8 cellular contexts compared by ENCODE assay signal in genomic region chr9:124869466-124869985, GRCh38. TPM values are rescaled to one million over a fixed set of nuclear protein-coding genes. Genes with fewer than 3 reads are reported as not detected.
DNase-seq lines count a peak whose midpoint lies in the region; FAIRE-seq and TF ChIP-seq lines count a peak whose summit lies in the region.

No MANE protein-coding gene starts in this region.

- H3K9me3 Mint-ChIP-seq in CD4-positive, alpha-beta memory T cell = peaks cover 0 to 2% (median 0%) of the 10 kb centered on the region in 8 donors
- H3K9me3 Mint-ChIP-seq in astrocyte (ENCODE audit: unreplicated experiment) = no peaks in the 10 kb centered on the region

- peak overlapping the region; percentile 50 to 58 for H3K4me3 ChIP-seq in CD4-positive, alpha-beta memory T cell (ENCODE audit: low read length in 2 of 2)
- peak overlapping the region; percentile 96 for H3K4me3 ChIP-seq in H7 (ENCODE audit: insufficient read depth, low read depth, low read length)
- H3K4me3 ChIP-seq in astrocyte (ENCODE audit: insufficient read depth, low read depth, low read length) = peak overlapping the region; percentile 94

- peaks cover 54% of the 10 kb centered on the region for H3K4me1 ChIP-seq in CD4-positive, alpha-beta memory T cell (ENCODE audit: insufficient read depth, low read length)
- H3K4me1 ChIP-seq in astrocyte (ENCODE audit: insufficient read depth, low read length) = peaks cover 24% of the 10 kb centered on the region

- H3K36me3 Mint-ChIP-seq in CD4-positive, alpha-beta memory T cell = peaks cover 8 to 41% of the 10 kb centered on the region in 2 donors
- H3K36me3 Mint-ChIP-seq in astrocyte (ENCODE audit: low read depth, unreplicated experiment) = peaks cover 6% of the 10 kb centered on the region

- H3K27ac ChIP-seq in CD4-positive, alpha-beta memory T cell (ENCODE audit: low read depth, low read length) = peak overlapping the region; percentile 91
- peak overlapping the region; percentile 96 for H3K27ac ChIP-seq in astrocyte (ENCODE audit: low read depth, low read length)

- FAIRE-seq in astrocyte (lab: Jason Lieb, UNC) = no peak

- H4K20me1 ChIP-seq in astrocyte (ENCODE audit: insufficient read depth, low read length) = peaks cover 47% of the 10 kb centered on the region

- peak overlapping the region; percentile 89 to 96 (median 93) for H3K4me3 Mint-ChIP-seq in CD4-positive, alpha-beta memory T cell
- peak overlapping the region; percentile 90 for H3K4me3 Mint-ChIP-seq in astrocyte (ENCODE audit: unreplicated experiment)

- H3K4me1 Mint-ChIP-seq in CD4-positive, alpha-beta memory T cell = peaks cover 29 to 64% (median 46%) of the 10 kb centered on the region in 4 donors
- peaks cover 29% of the 10 kb centered on the region for H3K4me1 Mint-ChIP-seq in astrocyte (ENCODE audit: low read depth, unreplicated experiment)

- H3K27ac Mint-ChIP-seq in CD4-positive, alpha-beta memory T cell = peak overlapping the region; percentile 93 to 98 (median 95)
- peak overlapping the region; percentile 91 for H3K27ac Mint-ChIP-seq in astrocyte (ENCODE audit: unreplicated experiment)

- no peaks in the 10 kb centered on the region for H3K27me3 ChIP-seq in CD4-positive, alpha-beta memory T cell (ENCODE audit: insufficient read depth, low read length)
- H3K27me3 ChIP-seq in H7 (ENCODE audit: control insufficient read depth, insufficient read depth, low read length) = no peaks in the 10 kb centered on the region
- no peaks in the 10 kb centered on the region for H3K27me3 ChIP-seq in astrocyte (ENCODE audit: insufficient read depth, low read length)

- peaks cover 74% of the 10 kb centered on the region for H3K79me2 ChIP-seq in astrocyte (ENCODE audit: insufficient read depth, low read length)

- H3K9me3 ChIP-seq in CD4-positive, alpha-beta memory T cell (ENCODE audit: control insufficient read depth in 1 of 2, low read length in 2 of 2) = no peaks in the 10 kb centered on the region
- H3K9me3 ChIP-seq in astrocyte (ENCODE audit: insufficient read depth, low read depth, low read length) = no peaks in the 10 kb centered on the region

- CTCF ChIA-PET in CD4-positive, alpha-beta memory T cell (lab: Charles Lee; ENCODE audit: partially characterized antibody) = interaction anchor here (1.2 to 7.9 kb wide), 2 partner anchors 8 to 15 kb away, joined by 5 to 56 read pairs; partner anchors contain the start of genes RPL35 and WDR38

- peak overlapping the region; percentile 96 for H3K4me2 ChIP-seq in astrocyte (ENCODE audit: low read length)

- POLR2A ChIA-PET in CD4-positive, alpha-beta memory T cell (lab: Charles Lee; ENCODE audit: partially characterized antibody) = interaction anchor here (0.8 to 6.4 kb wide), 10 partner anchors 10 to 371 kb away, joined by 3 to 74 read pairs (median 6); partner anchors contain the start of genes ARPC5L, GOLGA1, HSPA5 and NR6A1

- peaks cover 15% of the 10 kb centered on the region for H3K36me3 ChIP-seq in CD4-positive, alpha-beta memory T cell (ENCODE audit: insufficient read depth, low read length)
- H3K36me3 ChIP-seq in H7 (replicated peaks; ENCODE audit: control insufficient read depth, insufficient read depth, low read length) (peaks cover 21% of the 10 kb centered on the region), astrocyte (ENCODE audit: insufficient read depth, low read length) (peaks cover 3% of the 10 kb centered on the region)

- TF ChIP-seq CTCF in astrocyte (IDR thresholded peaks at IDR 0.05; ENCODE audit: insufficient read depth, low read depth, low read length) = no peak

- H3K27me3 Mint-ChIP-seq in CD4-positive, alpha-beta memory T cell = no peaks in the 10 kb centered on the region
- H3K27me3 Mint-ChIP-seq in astrocyte (ENCODE audit: low read depth, unreplicated experiment) = no peaks in the 10 kb centered on the region

- peak overlapping the region; percentile 61 for H2AFZ ChIP-seq in astrocyte (ENCODE audit: low read depth, low read length)

- H3K9ac ChIP-seq in astrocyte (ENCODE audit: low read length) = peak overlapping the region; percentile 99

- peak in 4 of 5 donors; percentile 45 to 66 (median 48) for DNase-seq in CD4-positive, alpha-beta memory T cell
- peak; percentile 79 for DNase-seq in H7
- peak; percentile 41 for DNase-seq in OCI-M1 (lab: John Stamatoyannopoulos, UW)
- no peak for DNase-seq in astrocyte (ENCODE audit: low read depth)
- DNase-seq in iPS-NIHi11 (ENCODE audit: low spot score) = peak; percentile 59
- peak; percentile 54 for DNase-seq in stimulated activated CD4-positive, alpha-beta T cell treated with anti-CD3 and anti-CD28 coated beads, Interleukin-4, amount 100 ng/mL, for 1 hour
- DNase-seq in hypothalamus (lab: John Stamatoyannopoulos, UW) = no peak
- no peak for DNase-seq in cerebellar nuclear complex (lab: John Stamatoyannopoulos, UW)

- intact Hi-C loops in CD4-positive, alpha-beta memory T cell (cut with micrococcal nuclease) = loop anchor here (1.0 kb wide), 2 partner anchors 8 to 72 kb away; partner anchors contain the start of genes GOLGA1 and RPL35

RNA-seq across cellular contexts. Expression of gene ARPC5L, which starts 7.6 kb away (rescaled TPM):
- 10 to 100 TPM; 26.8 to 31.4 TPM for total RNA-seq in CD4-positive, alpha-beta memory T cell
- 10 to 100 TPM; 60.8 to 66.0 TPM for polyA plus RNA-seq in CD4-positive, alpha-beta memory T cell
- 34.5 and 42.4 TPM in 2 replicates for total RNA-seq in H7 (2014; rRNA removed; shearing (Covaris generic))
- 56.0 and 57.0 TPM in 2 replicates for total RNA-seq in astrocyte

RNA-seq across cellular contexts. Expression of gene RPL35, which starts 7.8 kb away (rescaled TPM):
- 1,000 to 10,000 TPM; 1,702 to 1,766 TPM for total RNA-seq in CD4-positive, alpha-beta memory T cell
- polyA plus RNA-seq in CD4-positive, alpha-beta memory T cell = 1,000 to 10,000 TPM; 1,440 to 2,014 TPM
- 2,762 and 3,564 TPM in 2 replicates for total RNA-seq in H7 (2014; rRNA removed; shearing (Covaris generic))
- 1,209 and 1,259 TPM in 2 replicates for total RNA-seq in astrocyte

RNA-seq across cellular contexts. Expression of gene WDR38, which starts 16.3 kb away (rescaled TPM):
- not detected for total RNA-seq in CD4-positive, alpha-beta memory T cell
- polyA plus RNA-seq in CD4-positive, alpha-beta memory T cell = not detected
- total RNA-seq in H7 (2014; rRNA removed; shearing (Covaris generic)) = not detected in 2 replicates
- total RNA-seq in astrocyte = not detected in 2 replicates

Comparison
In these comparisons a context has a peak if more than half of its experiments do, and no peak if none do; other contexts are left out.
1. DNase-seq: peak in CD4-positive, alpha-beta memory T cell (4 of 5), H7 (single experiment), OCI-M1 (single experiment), iPS-NIHi11 (single experiment) and stimulated activated CD4-positive, alpha-beta T cell treated with anti-CD3 and anti-CD28 coated beads, Interleukin-4, amount 100 ng/mL, for 1 hour (single experiment); none in astrocyte (single experiment), hypothalamus (0 of 51) and cerebellar nuclear complex (0 of 2).
2. Peak in every context shown above with its lines, with median percentiles within 50 percentile points of each other: H3K4me3 ChIP-seq.